8 cellular contexts compared by ENCODE assay signal in genomic region chr19:19064098-19064722, GRCh38. TPM values are rescaled to one million over a fixed set of nuclear protein-coding genes. Genes with fewer than 3 reads are reported as not detected.
A peak's percentile ranks its signal among the peaks of the same experiment; 100 is the strongest.
DNase-seq lines count a peak whose midpoint lies in the region; ATAC-seq and TF ChIP-seq lines count a peak whose summit lies in the region.

No MANE protein-coding gene starts in this region.

- peak overlapping the region; percentile 80 for H3K27ac Mint-ChIP-seq in activated T-cell treated with anti-CD3 and anti-CD28 coated beads, Interleukin-2, amount 50 U/mL, for 24 hours
- H3K27ac Mint-ChIP-seq in stimulated activated memory B cell treated with anti-CD40 and anti-IgM and Interleukin-4, amounts not matched to agents 10 μg/mL and 1 μg/mL and 100 μg/mL, for 72 hours = peak overlapping the region; percentile 84

- intact Hi-C loops in right cardiac atrium (cut with DNase I) = loop anchor here in 2 of 4 donors (5.0 to 10.0 kb wide), 2 partner anchors 71 to 73 kb away; partner anchors contain the start of gene TMEM161A (in 2 of the 2)

- H3K4me1 Mint-ChIP-seq in activated T-cell treated with anti-CD3 and anti-CD28 coated beads, Interleukin-2, amount 50 U/mL, for 24 hours (ENCODE audit: low read depth) = peaks cover 45% of the 10 kb centered on the region
- H3K4me1 Mint-ChIP-seq in stimulated activated memory B cell treated with anti-CD40 and anti-IgM and Interleukin-4, amounts not matched to agents 10 μg/mL and 1 μg/mL and 100 μg/mL, for 72 hours = peaks cover 58% of the 10 kb centered on the region

- ATAC-seq in HG03354 (IDR thresholded peaks at IDR 0.05; ENCODE audit: poor library complexity, severe bottlenecking, unreplicated experiment) (peak; percentile 25), right cardiac atrium (no peak), omental fat pad (ENCODE audit: low FRiP score) (no peak)
- no peak for ATAC-seq in stimulated activated memory B cell treated with anti-CD40 and anti-IgM and Interleukin-4, amounts not matched to agents 10 μg/mL and 1 μg/mL and 100 μg/mL, for 72 hours

- H3K9me3 Mint-ChIP-seq in activated T-cell treated with anti-CD3 and anti-CD28 coated beads, Interleukin-2, amount 50 U/mL, for 24 hours = no peaks in the 10 kb centered on the region
- no peaks in the 10 kb centered on the region for H3K9me3 Mint-ChIP-seq in stimulated activated memory B cell treated with anti-CD40 and anti-IgM and Interleukin-4, amounts not matched to agents 10 μg/mL and 1 μg/mL and 100 μg/mL, for 72 hours

- 3% methylated on average over 29 of the region's 29 CpGs for WGBS in right cardiac atrium

- no peaks in the 10 kb centered on the region for H3K27me3 ChIP-seq in right cardiac atrium (ENCODE audit: control insufficient read depth, insufficient read depth)

- peak overlapping the region; percentile 14 for H3K27ac ChIP-seq in right cardiac atrium (ENCODE audit: low read length)

- H3K27me3 Mint-ChIP-seq in activated T-cell treated with anti-CD3 and anti-CD28 coated beads, Interleukin-2, amount 50 U/mL, for 24 hours = no peaks in the 10 kb centered on the region
- H3K27me3 Mint-ChIP-seq in stimulated activated memory B cell treated with anti-CD40 and anti-IgM and Interleukin-4, amounts not matched to agents 10 μg/mL and 1 μg/mL and 100 μg/mL, for 72 hours = no peaks in the 10 kb centered on the region

- H3K4me1 ChIP-seq in right cardiac atrium (ENCODE audit: control insufficient read depth, insufficient read depth, low read length) = peaks cover 3% of the 10 kb centered on the region

- H3K4me3 Mint-ChIP-seq in activated T-cell treated with anti-CD3 and anti-CD28 coated beads, Interleukin-2, amount 50 U/mL, for 24 hours = peak overlapping the region; percentile 80
- peak overlapping the region; percentile 96 for H3K4me3 Mint-ChIP-seq in stimulated activated memory B cell treated with anti-CD40 and anti-IgM and Interleukin-4, amounts not matched to agents 10 μg/mL and 1 μg/mL and 100 μg/mL, for 72 hours

- peaks cover 41% of the 10 kb centered on the region for H3K36me3 Mint-ChIP-seq in activated T-cell treated with anti-CD3 and anti-CD28 coated beads, Interleukin-2, amount 50 U/mL, for 24 hours (ENCODE audit: low read depth)
- H3K36me3 Mint-ChIP-seq in stimulated activated memory B cell treated with anti-CD40 and anti-IgM and Interleukin-4, amounts not matched to agents 10 μg/mL and 1 μg/mL and 100 μg/mL, for 72 hours = peaks cover 11% of the 10 kb centered on the region

- H3K4me3 ChIP-seq in right cardiac atrium (ENCODE audit: low read length) = peak overlapping the region; percentile 59

- TF ChIP-seq CTCF in omental fat pad (IDR thresholded peaks at IDR 0.05) = no peak

- H3K9me3 ChIP-seq in right cardiac atrium (ENCODE audit: control insufficient read depth, low read length) = no peaks in the 10 kb centered on the region

- DNase-seq in DMS53 (lab: John Stamatoyannopoulos, UW) (peak; percentile 39), DMS53 treated with DMSO at 0.1 percent for 48 hours (lab: John Stamatoyannopoulos, UW; ENCODE audit: unreplicated experiment) (no peak), right cardiac atrium (no peak), omental fat pad (ENCODE audit: low spot score) (no peak)
- DNase-seq in activated T-cell treated with anti-CD3 and anti-CD28 coated beads, Interleukin-2, amount 50 U/mL, for 24 hours = no peak
- DNase-seq in stimulated activated naive CD4-positive, alpha-beta T cell treated with Interleukin-2 at 50 U/mL for 16 hours (lab: John Stamatoyannopoulos, UW) = no peak

RNA-seq across cellular contexts. Expression of gene SLC25A42, which starts 0.4 kb away (rescaled TPM):
- total RNA-seq in right cardiac atrium = 10 to 100 TPM; 13.4 to 18.7 (median 13.7) TPM
- 15.7 TPM for polyA plus RNA-seq in right cardiac atrium
- total RNA-seq in omental fat pad = 1 to 10 TPM; 4.7 to 9.9 (median 7.4) TPM

RNA-seq across cellular contexts. Expression of gene ARMC6, which starts 30.8 kb away (rescaled TPM):
- total RNA-seq in right cardiac atrium = 10 to 100 TPM; 12.1 to 14.7 (median 13.8) TPM
- 16.7 TPM for polyA plus RNA-seq in right cardiac atrium
- 10 to 100 TPM; 16.9 to 39.5 (median 25.4) TPM for total RNA-seq in omental fat pad

RNA-seq across cellular contexts. Expression of gene SUGP2, which starts 30.9 kb away (rescaled TPM):
- total RNA-seq in right cardiac atrium (10 to 100 TPM; 50.3 to 77.7 (median 71.0) TPM), omental fat pad (10 to 100 TPM; 30.3 to 54.5 (median 36.3) TPM)
- 48.3 TPM for polyA plus RNA-seq in right cardiac atrium
